In the genomic region with DNA sequence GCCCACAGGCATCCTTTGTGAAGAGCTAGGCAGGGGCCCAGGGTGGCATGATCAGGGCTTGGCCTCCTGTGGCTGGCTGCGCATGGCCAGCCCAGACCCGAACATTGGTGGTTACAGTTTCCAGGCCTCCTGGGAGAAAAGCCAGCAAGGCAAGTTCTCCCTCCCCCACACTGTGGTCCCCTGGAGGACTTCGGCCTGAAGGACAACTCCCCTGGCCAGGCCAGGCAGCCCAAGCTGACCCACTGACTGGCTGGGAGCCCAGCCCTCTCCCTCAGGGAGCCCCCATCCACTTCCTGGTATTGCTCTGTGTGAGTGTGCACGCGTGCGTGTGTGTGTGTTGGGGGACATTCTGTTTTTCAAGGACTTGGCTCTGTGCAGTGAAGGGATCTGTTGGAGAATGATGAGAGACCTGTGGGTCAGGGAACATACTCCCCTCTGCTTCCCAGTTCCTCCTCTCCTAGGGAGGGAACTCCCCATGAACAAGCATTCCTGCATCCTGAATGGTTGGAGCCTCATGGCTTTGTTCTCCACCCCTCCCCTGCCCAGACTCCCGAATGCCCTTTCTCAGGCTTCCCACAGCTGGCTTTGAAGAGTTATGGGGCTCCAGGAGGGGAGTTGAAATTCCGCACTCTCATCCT, we compare ENCODE assay signal across 10 cellular contexts. TPM values are rescaled to one million over a fixed set of nuclear protein-coding genes. Genes with fewer than 3 reads are reported as not detected.
A peak's percentile ranks its signal among the peaks of the same experiment; 100 is the strongest.
DNase-seq lines count a peak whose midpoint lies in the region; ATAC-seq and TF ChIP-seq lines count a peak whose summit lies in the region.
"Had no signal": no experiment of that assay in that cellular context is flagged by ENCODE, and none has a peak within 500 bp of the region (broad histone marks: within the 10 kb centered on the region; RNA-seq: fewer than 3 reads in every experiment).

No MANE protein-coding gene starts in this region.

- no peak overlapping the region for H3K4me3 ChIP-seq in adrenal gland
- H3K4me3 ChIP-seq in fibroblast of the aortic adventitia (ENCODE audit: low read depth, low read length), result no peak overlapping the region
- H3K4me3 ChIP-seq: GM23248 had no signal

- no peaks in the 10 kb centered on the region for H3K36me3 ChIP-seq in adrenal gland (replicated peaks in 1 of 2)

- H3K27ac ChIP-seq in adrenal gland (peak overlapping the region in 3 of 5 donors; percentile 15 to 90 (median 42)), temporal lobe (ENCODE audit: low read depth, low read length) (peak overlapping the region; percentile 81)
- H3K27ac ChIP-seq: GM23248 had no signal

- peak; percentile 28 to 84 (median 60) for DNase-seq in adrenal gland
- DNase-seq in fibroblast of the aortic adventitia (ENCODE audit: low read depth), result peak; percentile 83
- peak; percentile 77 for DNase-seq in midbrain (lab: John Stamatoyannopoulos, UW)
- DNase-seq in activated CD8-positive, alpha-beta memory T cell treated with anti-CD3 and anti-CD28 coated beads, Interleukin-2, amount 50 U/mL, for 4 hours, result no peak
- DNase-seq in NCI-H1105 (lab: John Stamatoyannopoulos, UW), result no peak
- DNase-seq in stimulated activated CD4-positive, alpha-beta T cell treated with anti-CD3 and anti-CD28 coated beads, Interleukin-4, amount 100 ng/mL, for 4 hours, result no peak
- DNase-seq: GM23248; stimulated activated CD4-positive, alpha-beta T cell treated with anti-CD3 and anti-CD28 coated beads, Interleukin-2, amount 100 ng/mL, for 48 hours had no signal

- WGBS in adrenal gland, 4 donors, result 50 to 62% (median 61%) methylated on average over 4 to 8 of the region's 8 CpGs

- H3K27me3 ChIP-seq in adrenal gland, result no peaks in the 10 kb centered on the region

- TF ChIP-seq CTCF in adrenal gland (IDR thresholded peaks at IDR 0.05), result no peak
- TF ChIP-seq CTCF in fibroblast of the aortic adventitia (IDR thresholded peaks at IDR 0.05; ENCODE audit: insufficient read depth, low read length), result no peak

- TF ChIP-seq POLR2A in adrenal gland (IDR thresholded peaks at IDR 0.05), result no peak

- ATAC-seq in HG03280 (IDR thresholded peaks at IDR 0.05; ENCODE audit: unreplicated experiment), result no peak

- intact Hi-C loops in adrenal gland (cut with DNase I), result no loop called here

- H3K9me3 ChIP-seq in adrenal gland (replicated peaks in 1 of 3), result no peaks in the 10 kb centered on the region

- H3K4me1 ChIP-seq in adrenal gland (replicated peaks in 1 of 2), result no peaks in the 10 kb centered on the region

RNA-seq across cellular contexts. Expression of gene CORO2B, which starts 29.5 kb away (rescaled TPM):
- total RNA-seq in adrenal gland, result 1 to 10 TPM; 3.0 to 8.4 (median 4.2) TPM
- polyA plus RNA-seq in adrenal gland, result 1 to 10 TPM; 4.2 to 5.9 (median 4.9) TPM
- total RNA-seq in fibroblast of the aortic adventitia (ENCODE audit: low replicate concordance), result 8.1 and 23.3 TPM in 2 replicates
- total RNA-seq in temporal lobe, result 28.0 TPM

Comparison
In these comparisons a context has a peak if more than half of its experiments do, and no peak if none do; other contexts are left out.
1. DNase-seq: peak in adrenal gland (7 of 7), fibroblast of the aortic adventitia (single experiment) and midbrain (single experiment); none in activated CD8-positive, alpha-beta memory T cell treated with anti-CD3 and anti-CD28 coated beads, Interleukin-2, amount 50 U/mL, for 4 hours (single experiment), NCI-H1105 (single experiment) and stimulated activated CD4-positive, alpha-beta T cell treated with anti-CD3 and anti-CD28 coated beads, Interleukin-4, amount 100 ng/mL, for 4 hours (0 of 2).